Comparison of ENCODE assay signal across 1 cellular context in genomic region chr2:65666156-65666725, GRCh38.
TF ChIP-seq lines count a peak whose summit lies in the region.

No MANE protein-coding gene starts in this region.

TF ChIP-seq in WTC11, 78 proteins besides CTCF, POLR2A, EP300 and RAD21 (continued from another document):
- TF ChIP-seq ARID4B (CRISPR knock-in tag; IDR thresholded peaks at IDR 0.05; ENCODE audit: borderline replicate concordance) (no peak), NFATC4 (CRISPR knock-in tag; IDR thresholded peaks at IDR 0.05) (no peak)
